21 cellular contexts compared by ENCODE assay signal in the genomic region with DNA sequence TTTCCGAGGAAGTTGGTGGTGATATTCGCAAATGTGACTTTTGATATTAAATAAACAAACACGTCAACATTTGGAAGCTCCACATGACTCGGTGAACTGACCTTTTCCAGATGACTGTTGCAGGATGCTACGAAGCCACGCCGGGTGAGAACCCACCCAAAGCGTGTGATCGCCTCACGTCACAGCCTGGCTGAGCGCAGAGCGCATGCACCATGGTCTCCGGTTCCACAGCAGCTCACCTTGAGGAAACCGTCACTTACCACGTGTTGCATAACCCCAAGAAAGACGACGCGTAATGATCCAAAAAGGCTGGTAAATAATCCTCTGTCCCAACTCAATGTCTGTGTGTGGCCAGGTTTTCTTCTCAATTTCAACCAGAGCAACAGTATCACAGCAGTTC.
"Had no signal": no experiment of that assay in that cellular context is flagged by ENCODE, and none has a peak within 500 bp of the region (broad histone marks: within the 10 kb centered on the region; RNA-seq: fewer than 3 reads in every experiment).

No MANE protein-coding gene starts in this region.

- H3K27ac ChIP-seq: colonic mucosa, esophagus squamous epithelium, gastroesophageal sphincter, psoas muscle, right atrium auricular region, skin epidermis, stomach, transverse colon, uterus had no signal

- H3K4me1 Mint-ChIP-seq: activated CD4-positive, alpha-beta T cell treated with anti-CD3 and anti-CD28 coated beads, Interleukin-2, amount 10 ng/mL, durations not matched to agents 7 days and 5 days; central memory CD8-positive, alpha-beta T cell; naive thymus-derived CD4-positive, alpha-beta T cell; stimulated activated effector memory CD8-positive, alpha-beta T cell treated with anti-CD3 and anti-CD28 coated beads, Interleukin-12 subunit alpha, Interleukin-12 subunit beta, amount 100 ng/mL, for 72 hours had no signal

- H3K9me3 ChIP-seq: colonic mucosa, esophagus squamous epithelium, gastroesophageal sphincter, psoas muscle, right atrium auricular region, transverse colon, uterus had no signal

- H3K36me3 ChIP-seq: colonic mucosa, esophagus squamous epithelium, gastroesophageal sphincter, right atrium auricular region, stomach, transverse colon, uterus had no signal

- H3K27me3 Mint-ChIP-seq: activated CD4-positive, alpha-beta T cell treated with anti-CD3 and anti-CD28 coated beads, Interleukin-2, amount 10 ng/mL, durations not matched to agents 7 days and 5 days; activated CD8-positive, alpha-beta T cell treated with anti-CD3 and anti-CD28 coated beads for 36 hours; central memory CD8-positive, alpha-beta T cell had no signal

- DNase-seq: activated CD4-positive, alpha-beta T cell treated with anti-CD3 and anti-CD28 coated beads, Interleukin-2, amount 10 ng/mL, durations not matched to agents 7 days and 5 days; activated CD8-positive, alpha-beta T cell treated with anti-CD3 and anti-CD28 coated beads for 36 hours; colonic mucosa; endodermal cell; esophagus squamous epithelium; hypothalamus; naive thymus-derived CD4-positive, alpha-beta T cell; stimulated activated CD4-positive, alpha-beta T cell treated with anti-CD3 and anti-CD28 coated beads, Interleukin-2, amount 100 ng/mL, for 24 hours; stomach; T-helper 1 cell; T1000; transverse colon had no signal

- H3K4me3 Mint-ChIP-seq: activated CD4-positive, alpha-beta T cell treated with anti-CD3 and anti-CD28 coated beads, Interleukin-2, amount 10 ng/mL, durations not matched to agents 7 days and 5 days; activated CD8-positive, alpha-beta T cell treated with anti-CD3 and anti-CD28 coated beads for 36 hours; activated naive CD8-positive, alpha-beta T cell; activated T-helper 1 cell treated with anti-CD3 and anti-CD28 coated beads, Interleukin-12 subunit alpha, Interleukin-12 subunit beta, Interleukin-2, Interleukin-4 antibody, amounts not matched to agents 30 ng/mL and 10 ng/mL and 1 ng/mL, durations not matched to agents 14 hours and 24 hours and 36 hours; central memory CD8-positive, alpha-beta T cell; endodermal cell; naive thymus-derived CD4-positive, alpha-beta T cell; stimulated activated effector memory CD8-positive, alpha-beta T cell treated with anti-CD3 and anti-CD28 coated beads, Interleukin-12 subunit alpha, Interleukin-12 subunit beta, amount 100 ng/mL, for 72 hours had no signal

- H3K4me1 ChIP-seq: colonic mucosa, psoas muscle, transverse colon, uterus had no signal

- H3K4me3 ChIP-seq: colonic mucosa, esophagus squamous epithelium, gastroesophageal sphincter, psoas muscle, right atrium auricular region, skin epidermis, stomach, transverse colon, uterus had no signal

- H3K9me3 Mint-ChIP-seq: activated CD4-positive, alpha-beta T cell treated with anti-CD3 and anti-CD28 coated beads, Interleukin-2, amount 10 ng/mL, durations not matched to agents 7 days and 5 days; activated CD8-positive, alpha-beta T cell treated with anti-CD3 and anti-CD28 coated beads for 36 hours; activated T-helper 1 cell treated with anti-CD3 and anti-CD28 coated beads, Interleukin-12 subunit alpha, Interleukin-12 subunit beta, Interleukin-2, Interleukin-4 antibody, amounts not matched to agents 30 ng/mL and 10 ng/mL and 1 ng/mL, durations not matched to agents 14 hours and 24 hours and 36 hours; central memory CD8-positive, alpha-beta T cell; stimulated activated effector memory CD8-positive, alpha-beta T cell treated with anti-CD3 and anti-CD28 coated beads, Interleukin-12 subunit alpha, Interleukin-12 subunit beta, amount 100 ng/mL, for 72 hours had no signal

- H3K27me3 ChIP-seq: colonic mucosa, right atrium auricular region, transverse colon had no signal

- H3K36me3 Mint-ChIP-seq: activated naive CD8-positive, alpha-beta T cell; naive thymus-derived CD4-positive, alpha-beta T cell; stimulated activated effector memory CD8-positive, alpha-beta T cell treated with anti-CD3 and anti-CD28 coated beads, Interleukin-12 subunit alpha, Interleukin-12 subunit beta, amount 100 ng/mL, for 72 hours had no signal

- H3K27ac Mint-ChIP-seq: activated CD8-positive, alpha-beta T cell treated with anti-CD3 and anti-CD28 coated beads for 36 hours; activated naive CD8-positive, alpha-beta T cell; activated T-helper 1 cell treated with anti-CD3 and anti-CD28 coated beads, Interleukin-12 subunit alpha, Interleukin-12 subunit beta, Interleukin-2, Interleukin-4 antibody, amounts not matched to agents 30 ng/mL and 10 ng/mL and 1 ng/mL, durations not matched to agents 14 hours and 24 hours and 36 hours; endodermal cell; naive thymus-derived CD4-positive, alpha-beta T cell; stimulated activated effector memory CD8-positive, alpha-beta T cell treated with anti-CD3 and anti-CD28 coated beads, Interleukin-12 subunit alpha, Interleukin-12 subunit beta, amount 100 ng/mL, for 72 hours had no signal

- ATAC-seq: activated CD8-positive, alpha-beta T cell treated with anti-CD3 and anti-CD28 coated beads for 36 hours; gastroesophageal sphincter; naive thymus-derived CD4-positive, alpha-beta T cell; psoas muscle; stimulated activated effector memory CD8-positive, alpha-beta T cell treated with anti-CD3 and anti-CD28 coated beads, Interleukin-12 subunit alpha, Interleukin-12 subunit beta, amount 100 ng/mL, for 72 hours had no signal
